Comparison of ENCODE assay signal across 18 cellular contexts in the genomic region with DNA sequence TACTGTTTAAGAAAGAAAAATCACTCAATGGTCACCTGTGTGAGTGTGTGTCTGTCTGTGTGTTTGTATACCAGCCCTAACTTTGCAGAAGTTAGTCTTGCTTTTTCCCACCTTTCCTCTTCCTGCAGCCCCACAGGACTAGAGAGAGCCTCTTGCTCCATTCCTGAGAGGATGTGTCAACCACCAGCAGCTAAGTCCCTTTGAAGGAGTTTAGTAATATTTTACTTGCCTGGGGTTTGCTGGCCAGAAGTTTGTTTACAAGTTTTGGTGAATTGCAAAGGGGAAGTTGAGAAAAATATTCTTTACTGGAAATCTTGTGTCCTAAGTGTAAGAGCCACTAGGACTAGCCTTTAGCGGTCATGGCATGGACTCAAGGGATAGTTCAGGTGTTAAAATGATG.
"Had no signal": no experiment of that assay in that cellular context is flagged by ENCODE, and none has a peak within 500 bp of the region (broad histone marks: within the 10 kb centered on the region; RNA-seq: fewer than 3 reads in every experiment).

No MANE protein-coding gene starts in this region.

- ATAC-seq: naive thymus-derived CD4-positive, alpha-beta T cell; pancreas had no signal

- H3K27me3 Mint-ChIP-seq: activated CD4-positive, alpha-beta T cell treated with anti-CD3 and anti-CD28 coated beads, Interleukin-2, amount 10 ng/mL, durations not matched to agents 24 days and 14 days; activated naive CD8-positive, alpha-beta T cell treated with anti-CD3 and anti-CD28 coated beads, Interleukin-2, amount 10 ng/mL, durations not matched to agents 7 days and 5 days; dendritic cell treated with granulocyte-macrophage colony-stimulating factor and Interleukin-4, amounts not matched to agents 40 ng/mL and 50 ng/mL, for 4 days; naive thymus-derived CD4-positive, alpha-beta T cell had no signal

- H3K9me3 Mint-ChIP-seq: activated CD4-positive, alpha-beta T cell treated with anti-CD3 and anti-CD28 coated beads, Interleukin-2, amount 10 ng/mL, durations not matched to agents 24 days and 14 days; activated naive CD8-positive, alpha-beta T cell treated with anti-CD3 and anti-CD28 coated beads, Interleukin-2, amount 10 ng/mL, durations not matched to agents 7 days and 5 days; activated T-helper 1 cell treated with anti-CD3 and anti-CD28 coated beads, Interleukin-12 subunit alpha, Interleukin-12 subunit beta, Interleukin-2, Interleukin-4 antibody, amounts not matched to agents 30 ng/mL and 10 ng/mL and 1 ng/mL, durations not matched to agents 14 hours and 24 hours and 36 hours; dendritic cell treated with granulocyte-macrophage colony-stimulating factor and Interleukin-4, amounts not matched to agents 40 ng/mL and 50 ng/mL, for 4 days had no signal

- DNase-seq: activated CD4-positive, alpha-beta T cell treated with anti-CD3 and anti-CD28 coated beads, Interleukin-2, amount 10 ng/mL, durations not matched to agents 24 days and 14 days; activated CD4-positive, CD25-positive, alpha-beta regulatory T cell; activated CD8-positive, alpha-beta memory T cell treated with anti-CD3 and anti-CD28 coated beads for 24 hours; activated naive CD4-positive, alpha-beta T cell; activated naive CD8-positive, alpha-beta T cell treated with anti-CD3 and anti-CD28 coated beads, Interleukin-2, amount 10 ng/mL, durations not matched to agents 7 days and 5 days; anterior cingulate cortex; brain microvascular endothelial cell; effector memory CD4-positive, alpha-beta T cell; hypothalamus; kidney glomerular epithelial cell; naive thymus-derived CD4-positive, alpha-beta T cell; pancreas; small intestine; stimulated activated CD4-positive, alpha-beta T cell treated with anti-CD3 and anti-CD28 coated beads, Interleukin-4, amount 100 ng/mL, for 24 hours; stimulated activated naive CD4-positive, alpha-beta T cell had no signal

- H3K4me3 ChIP-seq: pancreas, transverse colon had no signal

- H3K36me3 ChIP-seq: brain microvascular endothelial cell, pancreas, transverse colon had no signal

- H3K36me3 Mint-ChIP-seq: activated naive CD8-positive, alpha-beta T cell treated with anti-CD3 and anti-CD28 coated beads, Interleukin-2, amount 10 ng/mL, durations not matched to agents 7 days and 5 days; naive thymus-derived CD4-positive, alpha-beta T cell had no signal

- H3K27ac Mint-ChIP-seq: activated CD4-positive, alpha-beta T cell treated with anti-CD3 and anti-CD28 coated beads, Interleukin-2, amount 10 ng/mL, durations not matched to agents 24 days and 14 days; activated naive CD8-positive, alpha-beta T cell treated with anti-CD3 and anti-CD28 coated beads, Interleukin-2, amount 10 ng/mL, durations not matched to agents 7 days and 5 days; activated T-helper 1 cell treated with anti-CD3 and anti-CD28 coated beads, Interleukin-12 subunit alpha, Interleukin-12 subunit beta, Interleukin-2, Interleukin-4 antibody, amounts not matched to agents 30 ng/mL and 10 ng/mL and 1 ng/mL, durations not matched to agents 14 hours and 24 hours and 36 hours; dendritic cell treated with granulocyte-macrophage colony-stimulating factor and Interleukin-4, amounts not matched to agents 40 ng/mL and 50 ng/mL, for 4 days; naive thymus-derived CD4-positive, alpha-beta T cell had no signal

- H3K4me3 Mint-ChIP-seq: activated CD4-positive, alpha-beta T cell treated with anti-CD3 and anti-CD28 coated beads, Interleukin-2, amount 10 ng/mL, durations not matched to agents 24 days and 14 days; activated naive CD8-positive, alpha-beta T cell treated with anti-CD3 and anti-CD28 coated beads, Interleukin-2, amount 10 ng/mL, durations not matched to agents 7 days and 5 days; activated T-helper 1 cell treated with anti-CD3 and anti-CD28 coated beads, Interleukin-12 subunit alpha, Interleukin-12 subunit beta, Interleukin-2, Interleukin-4 antibody, amounts not matched to agents 30 ng/mL and 10 ng/mL and 1 ng/mL, durations not matched to agents 14 hours and 24 hours and 36 hours; dendritic cell treated with granulocyte-macrophage colony-stimulating factor and Interleukin-4, amounts not matched to agents 40 ng/mL and 50 ng/mL, for 4 days; naive thymus-derived CD4-positive, alpha-beta T cell had no signal

- H3K27me3 ChIP-seq: brain microvascular endothelial cell, transverse colon had no signal

- H3K4me1 Mint-ChIP-seq: activated CD4-positive, alpha-beta T cell treated with anti-CD3 and anti-CD28 coated beads, Interleukin-2, amount 10 ng/mL, durations not matched to agents 24 days and 14 days; activated naive CD8-positive, alpha-beta T cell treated with anti-CD3 and anti-CD28 coated beads, Interleukin-2, amount 10 ng/mL, durations not matched to agents 7 days and 5 days; naive thymus-derived CD4-positive, alpha-beta T cell had no signal

- H3K27ac ChIP-seq: brain microvascular endothelial cell, pancreas, transverse colon had no signal

- H3K9me3 ChIP-seq: pancreas, transverse colon had no signal

- H3K4me1 ChIP-seq: pancreas, transverse colon had no signal
